26 cellular contexts compared by ENCODE assay signal in the genomic region with DNA sequence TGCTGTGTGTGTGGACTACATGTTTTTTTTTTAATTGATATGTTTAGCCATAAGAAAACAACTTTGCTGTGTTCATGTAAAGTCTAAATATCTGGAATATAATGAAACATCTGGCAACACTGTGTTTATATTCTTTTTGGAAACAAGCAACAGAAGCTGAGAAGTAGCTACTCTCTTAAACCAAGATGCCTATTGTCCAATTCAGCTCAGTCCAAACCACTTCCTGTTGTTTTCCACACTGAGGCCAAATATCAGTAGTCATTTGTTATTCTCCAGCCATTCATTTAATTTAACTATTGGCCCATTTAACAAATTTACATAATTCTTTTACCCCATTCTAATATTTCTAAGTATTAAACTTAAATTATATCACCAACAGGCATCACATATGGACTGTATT.
"Had no signal": no experiment of that assay in that cellular context is flagged by ENCODE, and none has a peak within 500 bp of the region (broad histone marks: within the 10 kb centered on the region; RNA-seq: fewer than 3 reads in every experiment).

No MANE protein-coding gene starts in this region.

- H3K27ac ChIP-seq: adrenal gland, ascending aorta, cardiac muscle cell, KMS-11 had no signal

- H3K9ac ChIP-seq: KMS-11, SK-N-SH had no signal

- H3K4me3 ChIP-seq: adrenal gland, ascending aorta, cardiac muscle cell, MG63 had no signal

- H3K9me3 ChIP-seq: adrenal gland, ascending aorta, MG63, SK-N-SH had no signal

- H3K4me2 ChIP-seq: KMS-11, SK-N-SH had no signal

- H3K9me2 ChIP-seq: SK-N-SH had no signal

- H3K36me3 ChIP-seq: adrenal gland, ascending aorta, cardiac muscle cell, MG63 had no signal

- H3K27me3 ChIP-seq: adrenal gland, ascending aorta, cardiac muscle cell, MG63 had no signal

- DNase-seq: activated CD4-positive, alpha-beta T cell treated with anti-CD3 and anti-CD28 coated beads for 4 hours; activated CD8-positive, alpha-beta memory T cell treated with anti-CD3 and anti-CD28 coated beads, Interleukin-2, amount 50 U/mL, for 48 hours; activated CD8-positive, alpha-beta T cell treated with anti-CD3 and anti-CD28 coated beads for 36 hours; activated naive CD4-positive, alpha-beta T cell treated with anti-CD3 and anti-CD28 coated beads, Interleukin-2, amount 50 U/mL, for 16 hours; activated naive CD8-positive, alpha-beta T cell treated with anti-CD3 and anti-CD28 coated beads, Interleukin-2, amount 10 ng/mL, durations not matched to agents 7 days and 5 days; activated T-cell treated with anti-CD3 and anti-CD28 coated beads, Interleukin-2, amount 50 U/mL, for 1 hour; adrenal gland; MG63; MV-4-11; NCI-H1092 treated with DMSO at 0.1 percent for 48 hours; NCI-H1417 treated with DMSO at 0.1 percent for 48 hours; NCI-H1694; NCI-H2029; NCI-H2107; NCI-H2171 treated with DMSO at 0.1 percent for 48 hours; NCI-H226; NCI-H510A treated with DMSO at 0.1 percent for 48 hours; NCI-H69; NK-92 treated with Interleukin-12 subunit alpha and Interleukin-12 subunit beta, amount 100 ng/mL, for 24 hours; OCI-M1; RPMI8226; SK-N-SH; T-helper 1 cell had no signal

- H3K4me1 ChIP-seq: adrenal gland, ascending aorta had no signal
